ENCODE assay signal across 16 cellular contexts in the genomic region with DNA sequence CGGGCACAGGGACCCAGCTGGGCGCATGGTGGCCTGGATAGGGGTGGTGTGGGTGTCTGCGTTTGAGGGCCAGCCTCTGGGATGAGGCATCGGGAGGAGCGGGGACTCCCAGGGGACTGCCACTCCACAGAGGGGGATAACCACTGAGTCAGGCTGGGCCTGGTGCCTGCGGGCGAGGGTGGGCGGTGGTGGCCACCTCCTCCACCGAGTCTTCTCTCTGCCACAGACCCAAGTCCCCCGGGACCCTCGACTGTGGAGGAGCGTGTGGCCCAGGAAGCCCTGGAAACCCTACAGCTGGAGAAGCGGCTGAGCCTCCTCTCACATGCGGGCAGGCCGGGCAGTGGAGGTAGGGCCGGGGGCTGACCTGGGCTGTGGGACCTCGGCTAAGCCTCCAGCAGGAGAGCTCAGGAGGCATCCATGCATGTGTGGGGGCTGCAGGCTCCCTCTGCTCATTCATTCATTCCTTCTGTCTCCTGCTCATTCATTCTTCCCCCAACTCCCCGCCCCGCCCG. TPM values are rescaled to one million over a fixed set of nuclear protein-coding genes. Genes with fewer than 3 reads are reported as not detected.
DNase-seq lines count a peak whose midpoint lies in the region; ATAC-seq lines count a peak whose summit lies in the region.
"Had no signal": no experiment of that assay in that cellular context is flagged by ENCODE, and none has a peak within 500 bp of the region (broad histone marks: within the 10 kb centered on the region; RNA-seq: fewer than 3 reads in every experiment).

No MANE protein-coding gene starts in this region.

- no peaks in the 10 kb centered on the region for H3K36me3 Mint-ChIP-seq in activated CD4-positive, alpha-beta memory T cell treated with anti-CD3 and anti-CD28 coated beads for 36 hours
- H3K36me3 Mint-ChIP-seq in activated CD4-positive, alpha-beta memory T cell treated with anti-CD3 and anti-CD28 coated beads, Interleukin-2, amount 10 ng/mL, durations not matched to agents 7 days and 5 days (ENCODE audit: low read depth) = no peaks in the 10 kb centered on the region
- H3K36me3 Mint-ChIP-seq in activated CD8-positive, alpha-beta T cell treated with anti-CD3 and anti-CD28 coated beads, Interleukin-2, amount 10 ng/mL, durations not matched to agents 7 days and 5 days (ENCODE audit: low read depth) = no peaks in the 10 kb centered on the region
- H3K36me3 Mint-ChIP-seq in stimulated activated effector memory CD8-positive, alpha-beta T cell treated with anti-CD3 and anti-CD28 coated beads, Interleukin-12 subunit alpha, Interleukin-12 subunit beta, amount 100 ng/mL, for 72 hours = no peaks in the 10 kb centered on the region

- ATAC-seq in activated CD8-positive, alpha-beta T cell treated with anti-CD3 and anti-CD28 coated beads, Interleukin-2, amount 10 ng/mL, durations not matched to agents 7 days and 5 days = peak; percentile 22
- peak; percentile 49 for ATAC-seq in stimulated activated effector memory CD8-positive, alpha-beta T cell treated with anti-CD3 and anti-CD28 coated beads, Interleukin-12 subunit alpha, Interleukin-12 subunit beta, amount 100 ng/mL, for 72 hours
- no peak for ATAC-seq in GM21723 (IDR thresholded peaks at IDR 0.05; ENCODE audit: unreplicated experiment)
- ATAC-seq in HG02571 (IDR thresholded peaks at IDR 0.05; ENCODE audit: unreplicated experiment) = no peak
- ATAC-seq: gastrocnemius medialis had no signal

- DNase-seq in activated CD4-positive, alpha-beta memory T cell treated with anti-CD3 and anti-CD28 coated beads for 36 hours = peak; percentile 31
- no peak for DNase-seq in activated CD4-positive, alpha-beta memory T cell treated with anti-CD3 and anti-CD28 coated beads, Interleukin-2, amount 10 ng/mL, durations not matched to agents 7 days and 5 days
- DNase-seq in HT1080 (ENCODE audit: low read depth) (peak; percentile 25), GDM1 (lab: John Stamatoyannopoulos, UW) (no peak)
- no peak for DNase-seq in activated CD8-positive, alpha-beta T cell treated with anti-CD3 and anti-CD28 coated beads, Interleukin-2, amount 10 ng/mL, durations not matched to agents 7 days and 5 days
- DNase-seq in stimulated activated effector memory CD8-positive, alpha-beta T cell treated with anti-CD3 and anti-CD28 coated beads, Interleukin-12 subunit alpha, Interleukin-12 subunit beta, amount 100 ng/mL, for 72 hours (ENCODE audit: low spot score in 2 of 2) = no peak
- DNase-seq: activated CD4-positive, alpha-beta T cell treated with anti-CD3 and anti-CD28 coated beads for 4 hours; activated effector memory CD4-positive, alpha-beta T cell treated with Interleukin-2 at 50 U/mL for 16 hours; gastrocnemius medialis; IMR-90; NCI-H1694; stimulated activated CD4-positive, alpha-beta T cell treated with anti-CD3 and anti-CD28 coated beads, Interleukin-2, amount 100 ng/mL, for 24 hours; SW 1271 had no signal

- peaks cover 2% of the 10 kb centered on the region for H3K4me1 Mint-ChIP-seq in activated CD4-positive, alpha-beta memory T cell treated with anti-CD3 and anti-CD28 coated beads for 36 hours (ENCODE audit: low read depth)
- peaks cover 2% of the 10 kb centered on the region for H3K4me1 Mint-ChIP-seq in activated CD4-positive, alpha-beta memory T cell treated with anti-CD3 and anti-CD28 coated beads, Interleukin-2, amount 10 ng/mL, durations not matched to agents 7 days and 5 days
- peaks cover 15% of the 10 kb centered on the region for H3K4me1 Mint-ChIP-seq in activated CD8-positive, alpha-beta T cell treated with anti-CD3 and anti-CD28 coated beads, Interleukin-2, amount 10 ng/mL, durations not matched to agents 7 days and 5 days (ENCODE audit: low read depth)
- H3K4me1 Mint-ChIP-seq in stimulated activated effector memory CD8-positive, alpha-beta T cell treated with anti-CD3 and anti-CD28 coated beads, Interleukin-12 subunit alpha, Interleukin-12 subunit beta, amount 100 ng/mL, for 72 hours = peaks cover 31% of the 10 kb centered on the region

- POLR2A ChIA-PET in activated CD4-positive, alpha-beta memory T cell treated with anti-CD3 and anti-CD28 coated beads for 36 hours (lab: Charles Lee) = no interaction called here
- POLR2A ChIA-PET in activated CD4-positive, alpha-beta memory T cell treated with anti-CD3 and anti-CD28 coated beads, Interleukin-2, amount 10 ng/mL, durations not matched to agents 7 days and 5 days (lab: Charles Lee) = no interaction called here
- POLR2A ChIA-PET in activated CD8-positive, alpha-beta T cell treated with anti-CD3 and anti-CD28 coated beads, Interleukin-2, amount 10 ng/mL, durations not matched to agents 7 days and 5 days (lab: Charles Lee) = interaction anchor here (0.6 kb wide), 1 partner anchor 134 kb away, joined by 3 read pairs; no protein-coding TSS in a partner anchor

- no peak overlapping the region for H3K27ac Mint-ChIP-seq in activated CD4-positive, alpha-beta memory T cell treated with anti-CD3 and anti-CD28 coated beads for 36 hours
- no peak overlapping the region for H3K27ac Mint-ChIP-seq in activated CD4-positive, alpha-beta memory T cell treated with anti-CD3 and anti-CD28 coated beads, Interleukin-2, amount 10 ng/mL, durations not matched to agents 7 days and 5 days
- no peak overlapping the region for H3K27ac Mint-ChIP-seq in activated CD8-positive, alpha-beta T cell treated with anti-CD3 and anti-CD28 coated beads, Interleukin-2, amount 10 ng/mL, durations not matched to agents 7 days and 5 days
- H3K27ac Mint-ChIP-seq in stimulated activated effector memory CD8-positive, alpha-beta T cell treated with anti-CD3 and anti-CD28 coated beads, Interleukin-12 subunit alpha, Interleukin-12 subunit beta, amount 100 ng/mL, for 72 hours = no peak overlapping the region

- peaks cover 22% of the 10 kb centered on the region for H3K27me3 Mint-ChIP-seq in activated CD4-positive, alpha-beta memory T cell treated with anti-CD3 and anti-CD28 coated beads for 36 hours
- H3K27me3 Mint-ChIP-seq in activated CD4-positive, alpha-beta memory T cell treated with anti-CD3 and anti-CD28 coated beads, Interleukin-2, amount 10 ng/mL, durations not matched to agents 7 days and 5 days = peaks cover 12% of the 10 kb centered on the region
- peaks cover 17% of the 10 kb centered on the region for H3K27me3 Mint-ChIP-seq in activated CD8-positive, alpha-beta T cell treated with anti-CD3 and anti-CD28 coated beads, Interleukin-2, amount 10 ng/mL, durations not matched to agents 7 days and 5 days (ENCODE audit: low read depth)

- no peaks in the 10 kb centered on the region for H3K9me3 Mint-ChIP-seq in activated CD4-positive, alpha-beta memory T cell treated with anti-CD3 and anti-CD28 coated beads for 36 hours
- H3K9me3 Mint-ChIP-seq in activated CD4-positive, alpha-beta memory T cell treated with anti-CD3 and anti-CD28 coated beads, Interleukin-2, amount 10 ng/mL, durations not matched to agents 7 days and 5 days = no peaks in the 10 kb centered on the region
- no peaks in the 10 kb centered on the region for H3K9me3 Mint-ChIP-seq in activated CD8-positive, alpha-beta T cell treated with anti-CD3 and anti-CD28 coated beads, Interleukin-2, amount 10 ng/mL, durations not matched to agents 7 days and 5 days (ENCODE audit: insufficient read depth)
- no peaks in the 10 kb centered on the region for H3K9me3 Mint-ChIP-seq in stimulated activated effector memory CD8-positive, alpha-beta T cell treated with anti-CD3 and anti-CD28 coated beads, Interleukin-12 subunit alpha, Interleukin-12 subunit beta, amount 100 ng/mL, for 72 hours

- CTCF ChIA-PET in activated CD4-positive, alpha-beta memory T cell treated with anti-CD3 and anti-CD28 coated beads for 36 hours (lab: Charles Lee) = no interaction called here
- CTCF ChIA-PET in activated CD4-positive, alpha-beta memory T cell treated with anti-CD3 and anti-CD28 coated beads, Interleukin-2, amount 10 ng/mL, durations not matched to agents 7 days and 5 days (lab: Charles Lee) = no interaction called here
- CTCF ChIA-PET in activated CD8-positive, alpha-beta T cell treated with anti-CD3 and anti-CD28 coated beads, Interleukin-2, amount 10 ng/mL, durations not matched to agents 7 days and 5 days (lab: Charles Lee) = no interaction called here

- H3K4me3 Mint-ChIP-seq in activated CD4-positive, alpha-beta memory T cell treated with anti-CD3 and anti-CD28 coated beads for 36 hours = no peak overlapping the region
- H3K4me3 Mint-ChIP-seq in activated CD4-positive, alpha-beta memory T cell treated with anti-CD3 and anti-CD28 coated beads, Interleukin-2, amount 10 ng/mL, durations not matched to agents 7 days and 5 days = no peak overlapping the region
- H3K4me3 Mint-ChIP-seq in activated CD8-positive, alpha-beta T cell treated with anti-CD3 and anti-CD28 coated beads, Interleukin-2, amount 10 ng/mL, durations not matched to agents 7 days and 5 days = no peak overlapping the region
- H3K4me3 Mint-ChIP-seq in stimulated activated effector memory CD8-positive, alpha-beta T cell treated with anti-CD3 and anti-CD28 coated beads, Interleukin-12 subunit alpha, Interleukin-12 subunit beta, amount 100 ng/mL, for 72 hours = no peak overlapping the region

- intact Hi-C loops in activated CD4-positive, alpha-beta memory T cell treated with anti-CD3 and anti-CD28 coated beads for 36 hours (cut with micrococcal nuclease) = no loop called here

RNA-seq across cellular contexts. Expression of a gene that starts 26.4 kb away (rescaled TPM):
- not detected for total RNA-seq in activated CD4-positive, alpha-beta memory T cell treated with anti-CD3 and anti-CD28 coated beads for 36 hours
- total RNA-seq in activated CD4-positive, alpha-beta memory T cell treated with anti-CD3 and anti-CD28 coated beads, Interleukin-2, amount 10 ng/mL, durations not matched to agents 7 days and 5 days = not detected
- not detected in 2 replicates for total RNA-seq in HT1080 (2014; rRNA removed; shearing (Covaris generic))
- 0.05 TPM in 1 of 2 replicates, not detected in the other for polyA plus RNA-seq in HT1080 (2015; cell fraction: cytosol; rRNA removed)
- polyA plus RNA-seq in HT1080 (2015; cell fraction: nucleus; rRNA removed) = 0.05 and 0.18 TPM in 2 replicates
- not detected for total RNA-seq in activated CD8-positive, alpha-beta T cell treated with anti-CD3 and anti-CD28 coated beads, Interleukin-2, amount 10 ng/mL, durations not matched to agents 7 days and 5 days
- total RNA-seq: IMR-90 had no signal
- polyA plus RNA-seq: IMR-90 had no signal

RNA-seq across cellular contexts. Expression of a gene that starts 42.7 kb away (rescaled TPM):
- total RNA-seq in activated CD4-positive, alpha-beta memory T cell treated with anti-CD3 and anti-CD28 coated beads for 36 hours = 10 to 100 TPM; 54.6 to 55.9 TPM
- 10 to 100 TPM; 71.0 to 72.3 TPM for total RNA-seq in activated CD4-positive, alpha-beta memory T cell treated with anti-CD3 and anti-CD28 coated beads, Interleukin-2, amount 10 ng/mL, durations not matched to agents 7 days and 5 days
- 160 and 256 TPM in 2 replicates for total RNA-seq in HT1080 (2014; rRNA removed; shearing (Covaris generic))
- 144 and 192 TPM in 2 replicates for polyA plus RNA-seq in HT1080 (2015; cell fraction: cytosol; rRNA removed)
- 196 and 280 TPM in 2 replicates for polyA plus RNA-seq in HT1080 (2015; cell fraction: nucleus; rRNA removed)
- 10 to 100 TPM; 66.4 to 72.5 TPM for total RNA-seq in activated CD8-positive, alpha-beta T cell treated with anti-CD3 and anti-CD28 coated beads, Interleukin-2, amount 10 ng/mL, durations not matched to agents 7 days and 5 days

RNA-seq across cellular contexts. Expression of a gene that starts 47.7 kb away (rescaled TPM):
- not detected for total RNA-seq in activated CD4-positive, alpha-beta memory T cell treated with anti-CD3 and anti-CD28 coated beads for 36 hours
- not detected for total RNA-seq in activated CD4-positive, alpha-beta memory T cell treated with anti-CD3 and anti-CD28 coated beads, Interleukin-2, amount 10 ng/mL, durations not matched to agents 7 days and 5 days
- not detected in 2 replicates for total RNA-seq in HT1080 (2014; rRNA removed; shearing (Covaris generic))
- not detected in 2 replicates for polyA plus RNA-seq in HT1080 (2015; cell fraction: cytosol; rRNA removed)
- not detected in 2 replicates for polyA plus RNA-seq in HT1080 (2015; cell fraction: nucleus; rRNA removed)
- not detected for total RNA-seq in activated CD8-positive, alpha-beta T cell treated with anti-CD3 and anti-CD28 coated beads, Interleukin-2, amount 10 ng/mL, durations not matched to agents 7 days and 5 days
- total RNA-seq: bronchial epithelial cell, IMR-90 had no signal

Comparison
In these comparisons a context has a peak if more than half of its experiments do, and no peak if none do; other contexts are left out.
1. DNase-seq: peak in activated CD4-positive, alpha-beta memory T cell treated with anti-CD3 and anti-CD28 coated beads for 36 hours (single experiment) and HT1080 (single experiment); none in activated CD4-positive, alpha-beta memory T cell treated with anti-CD3 and anti-CD28 coated beads, Interleukin-2, amount 10 ng/mL, durations not matched to agents 7 days and 5 days (single experiment), activated CD8-positive, alpha-beta T cell treated with anti-CD3 and anti-CD28 coated beads, Interleukin-2, amount 10 ng/mL, durations not matched to agents 7 days and 5 days (single experiment), stimulated activated effector memory CD8-positive, alpha-beta T cell treated with anti-CD3 and anti-CD28 coated beads, Interleukin-12 subunit alpha, Interleukin-12 subunit beta, amount 100 ng/mL, for 72 hours (0 of 2) and GDM1 (single experiment).
2. ATAC-seq: peak in activated CD8-positive, alpha-beta T cell treated with anti-CD3 and anti-CD28 coated beads, Interleukin-2, amount 10 ng/mL, durations not matched to agents 7 days and 5 days (single experiment) and stimulated activated effector memory CD8-positive, alpha-beta T cell treated with anti-CD3 and anti-CD28 coated beads, Interleukin-12 subunit alpha, Interleukin-12 subunit beta, amount 100 ng/mL, for 72 hours (single experiment); none in GM21723 (single experiment) and HG02571 (single experiment).